19 cellular contexts compared by ENCODE assay signal in genomic region chr13:111907341-111907880, GRCh38.
"Had no signal": no experiment of that assay in that cellular context is flagged by ENCODE, and none has a peak within 500 bp of the region (broad histone marks: within the 10 kb centered on the region; RNA-seq: fewer than 3 reads in every experiment).

No MANE protein-coding gene starts in this region.

- H3K27ac ChIP-seq: gastrocnemius medialis, right lobe of liver, SJSA1, testis, upper lobe of left lung had no signal

- H3K4me3 ChIP-seq: gastrocnemius medialis, lung, right lobe of liver, SJSA1, smooth muscle cell, testis, upper lobe of left lung had no signal

- H3K4me1 ChIP-seq: gastrocnemius medialis, right lobe of liver, SJSA1, testis, upper lobe of left lung had no signal

- H3K4me1 Mint-ChIP-seq: mesothelial cell of epicardium; stimulated activated effector memory CD8-positive, alpha-beta T cell treated with anti-CD3 and anti-CD28 coated beads, Interleukin-12 subunit alpha, Interleukin-12 subunit beta, amount 100 ng/mL, for 72 hours had no signal

- H3K27ac Mint-ChIP-seq: activated CD8-positive, alpha-beta T cell treated with anti-CD3 and anti-CD28 coated beads for 36 hours; activated T-helper 1 cell treated with anti-CD3 and anti-CD28 coated beads, Interleukin-12 subunit alpha, Interleukin-12 subunit beta, Interleukin-2, Interleukin-4 antibody, amounts not matched to agents 30 ng/mL and 10 ng/mL and 1 ng/mL, durations not matched to agents 14 hours and 24 hours and 36 hours; mesothelial cell of epicardium; nephron progenitor cell; stimulated activated effector memory CD8-positive, alpha-beta T cell treated with anti-CD3 and anti-CD28 coated beads, Interleukin-12 subunit alpha, Interleukin-12 subunit beta, amount 100 ng/mL, for 72 hours had no signal

- H3K36me3 ChIP-seq: gastrocnemius medialis, right lobe of liver, SJSA1, upper lobe of left lung had no signal

- H3K27me3 ChIP-seq: gastrocnemius medialis, right lobe of liver, testis, upper lobe of left lung had no signal

- H3K36me3 Mint-ChIP-seq: brain; mesothelial cell of epicardium; stimulated activated effector memory CD8-positive, alpha-beta T cell treated with anti-CD3 and anti-CD28 coated beads, Interleukin-12 subunit alpha, Interleukin-12 subunit beta, amount 100 ng/mL, for 72 hours had no signal

- H3K9me3 Mint-ChIP-seq: activated CD8-positive, alpha-beta T cell treated with anti-CD3 and anti-CD28 coated beads for 36 hours; mesothelial cell of epicardium; nephron progenitor cell had no signal

- ATAC-seq: activated CD8-positive, alpha-beta T cell treated with anti-CD3 and anti-CD28 coated beads for 36 hours; gastrocnemius medialis; right lobe of liver; stimulated activated effector memory CD8-positive, alpha-beta T cell treated with anti-CD3 and anti-CD28 coated beads, Interleukin-12 subunit alpha, Interleukin-12 subunit beta, amount 100 ng/mL, for 72 hours had no signal

- DNase-seq: activated CD4-positive, alpha-beta T cell treated with anti-CD3 and anti-CD28 coated beads for 48 hours; activated CD8-positive, alpha-beta T cell treated with anti-CD3 and anti-CD28 coated beads for 36 hours; activated naive CD4-positive, alpha-beta T cell; anterior cingulate cortex; central memory CD4-positive, alpha-beta T cell; gastrocnemius medialis; nephron progenitor cell; right lobe of liver; stimulated activated CD4-positive, alpha-beta T cell treated with anti-CD3 and anti-CD28 coated beads, Interleukin-4, amount 100 ng/mL, for 24 hours; T-helper 2 cell; testis had no signal

- H3K9me3 ChIP-seq: gastrocnemius medialis, right lobe of liver, testis, upper lobe of left lung had no signal

- H3K4me3 Mint-ChIP-seq: activated CD8-positive, alpha-beta T cell treated with anti-CD3 and anti-CD28 coated beads for 36 hours; activated T-helper 1 cell treated with anti-CD3 and anti-CD28 coated beads, Interleukin-12 subunit alpha, Interleukin-12 subunit beta, Interleukin-2, Interleukin-4 antibody, amounts not matched to agents 30 ng/mL and 10 ng/mL and 1 ng/mL, durations not matched to agents 14 hours and 24 hours and 36 hours; brain; mesothelial cell of epicardium; nephron progenitor cell; stimulated activated effector memory CD8-positive, alpha-beta T cell treated with anti-CD3 and anti-CD28 coated beads, Interleukin-12 subunit alpha, Interleukin-12 subunit beta, amount 100 ng/mL, for 72 hours had no signal

- H3K27me3 Mint-ChIP-seq: activated CD8-positive, alpha-beta T cell treated with anti-CD3 and anti-CD28 coated beads for 36 hours had no signal
